In the genomic region with DNA sequence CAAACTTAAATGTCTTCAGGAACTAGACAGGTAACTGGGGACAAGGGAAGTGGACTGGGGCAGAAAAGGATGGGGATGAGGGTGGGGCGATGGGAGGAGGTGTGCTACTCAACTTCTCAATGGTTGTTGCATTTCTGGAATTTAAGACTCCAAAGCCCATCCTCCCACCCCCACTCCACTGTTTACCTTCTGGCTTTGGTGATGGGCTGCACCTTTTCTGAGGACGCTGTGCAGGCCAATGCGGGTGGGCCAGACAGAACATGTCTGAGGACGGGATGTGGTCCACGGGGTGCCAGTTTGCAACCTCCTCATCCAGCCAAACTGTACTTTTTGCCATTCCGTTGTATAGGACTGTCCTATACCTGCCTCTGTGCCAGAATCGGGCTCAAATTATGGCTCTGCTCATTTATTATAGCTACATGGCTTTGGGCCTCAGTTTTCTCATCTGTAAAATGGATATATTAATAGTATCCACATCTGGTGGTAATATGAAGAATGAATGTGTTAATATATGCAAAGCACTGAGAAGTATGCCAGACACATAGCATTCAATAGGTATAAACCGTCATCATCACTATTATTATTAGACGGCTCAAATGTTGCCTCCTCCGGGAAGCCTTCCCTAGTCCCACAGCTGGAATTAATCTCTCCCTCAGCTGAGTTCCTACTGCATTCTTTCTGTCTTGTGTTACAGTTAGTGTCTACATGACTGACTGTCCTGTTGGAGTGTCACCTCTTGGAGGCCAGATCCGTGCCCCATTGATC, we compare ENCODE assay signal across 1 cellular context.
TF ChIP-seq lines count a peak whose summit lies in the region.

No MANE protein-coding gene starts in this region.

TF ChIP-seq in K562, 482 proteins besides CTCF, POLR2A, EP300 and RAD21 (continued from another document):
- TF ChIP-seq SAP30 (IDR thresholded peaks at IDR 0.05; ENCODE audit: borderline replicate concordance, insufficient read depth, low read depth, low read length, poor library complexity, severe bottlenecking) (no peak), FOXJ3 (CRISPR knock-in tag; IDR thresholded peaks at IDR 0.05) (no peak), LCOR (CRISPR knock-in tag; IDR thresholded peaks at IDR 0.05) (0 out of 2 replicates have a peak, but pooled peaks have one; percentile 32), CBX5 (IDR thresholded peaks at IDR 0.05; ENCODE audit: borderline replicate concordance, low read depth) (no peak), ZNF124 (CRISPR knock-in tag; IDR thresholded peaks at IDR 0.05) (no peak), NBN (IDR thresholded peaks at IDR 0.05; ENCODE audit: low read depth) (no peak), ZEB2 (IDR thresholded peaks at IDR 0.05) (peak; percentile 66; the same call in 1 of the 2 replicates), ZNF134 (CRISPR knock-in tag; conservative IDR thresholded peaks at IDR 0.05) (peak; percentile 47; the same call in 1 of the 2 replicates), ADNP (tag; IDR thresholded peaks at IDR 0.05) (peak; percentile 100), RCOR1 (IDR thresholded peaks at IDR 0.05; ENCODE audit: borderline replicate concordance in 1 of 2, low read depth in 2 of 2, low read length in 2 of 2) (peak in 1 of 2 experiments; percentile 84; a peak in 2 of 4 replicates), NFATC3 (IDR thresholded peaks at IDR 0.05) (no peak), CHAMP1 (IDR thresholded peaks at IDR 0.05) (no peak), SREBF2 (CRISPR knock-in tag; IDR thresholded peaks at IDR 0.05) (no peak), NR3C1 (CRISPR knock-in tag; IDR thresholded peaks at IDR 0.05) (no peak), HLTF (IDR thresholded peaks at IDR 0.05) (no peak), ZNF717 (CRISPR knock-in tag; IDR thresholded peaks at IDR 0.05) (no peak), ZNF146 (CRISPR knock-in tag; IDR thresholded peaks at IDR 0.05; ENCODE audit: unreplicated experiment) (no peak), KLF6 (CRISPR knock-in tag; IDR thresholded peaks at IDR 0.05; ENCODE audit: borderline replicate concordance) (no peak), FIP1L1 (IDR thresholded peaks at IDR 0.05; ENCODE audit: low read depth, low read length, poor library complexity, severe bottlenecking) (no peak), HMGXB4 (CRISPR knock-in tag; IDR thresholded peaks at IDR 0.05) (0 out of 2 replicates have a peak, but pooled peaks have one; percentile 24), STAT5A (IDR thresholded peaks at IDR 0.05; ENCODE audit: borderline replicate concordance, low read length) (no peak), MECOM (CRISPR knock-in tag; IDR thresholded peaks at IDR 0.05) (no peak), HINFP (tag; conservative IDR thresholded peaks at IDR 0.05; ENCODE audit: low read depth) (no peak), ZFP36 (IDR thresholded peaks at IDR 0.05; ENCODE audit: low read depth, low read length, partially characterized antibody) (peak; percentile 97), BACH1 (tag; IDR thresholded peaks at IDR 0.05) (no peak), E2F1 (CRISPR knock-in tag; IDR thresholded peaks at IDR 0.05) (no peak), HCFC1 (IDR thresholded peaks at IDR 0.05; ENCODE audit: low read depth, low read length) (no peak), TARDBP (IDR thresholded peaks at IDR 0.05) (no peak), NFE2L1 (tag; IDR thresholded peaks at IDR 0.05; ENCODE audit: borderline replicate concordance, low read depth) (no peak), SRSF3 (IDR thresholded peaks at IDR 0.05; ENCODE audit: insufficient read depth, low read length) (no peak), PHF20 (IDR thresholded peaks at IDR 0.05; ENCODE audit: partially characterized antibody) (peak; percentile 65), THRB (CRISPR knock-in tag; conservative IDR thresholded peaks at IDR 0.05) (no peak), ZNF324 (CRISPR knock-in tag; IDR thresholded peaks at IDR 0.05) (no peak), ZNF24 (IDR thresholded peaks at IDR 0.05) (peak; percentile 35; the same call in 1 of the 2 replicates), CBX8 (IDR thresholded peaks at IDR 0.05; ENCODE audit: borderline replicate concordance, extremely low read depth, low read depth, low read length, poor library complexity, severe bottlenecking) (no peak), ASH1L (IDR thresholded peaks at IDR 0.05; ENCODE audit: borderline replicate concordance, low read depth, partially characterized antibody) (no peak), ZNF282 (CRISPR knock-in tag; IDR thresholded peaks at IDR 0.05) (no peak), ZNF217 (CRISPR knock-in tag; IDR thresholded peaks at IDR 0.05) (no peak), JUND (IDR thresholded peaks at IDR 0.05; ENCODE audit: borderline replicate concordance, low read depth, low read length) (no peak), JUND (tag; IDR thresholded peaks at IDR 0.05; ENCODE audit: borderline replicate concordance, low read depth, low read length) (no peak; the same call in 2 of the 3 replicates), EGR1 (conservative IDR thresholded peaks at IDR 0.05) (no peak)
- TF ChIP-seq, protein P1, sequence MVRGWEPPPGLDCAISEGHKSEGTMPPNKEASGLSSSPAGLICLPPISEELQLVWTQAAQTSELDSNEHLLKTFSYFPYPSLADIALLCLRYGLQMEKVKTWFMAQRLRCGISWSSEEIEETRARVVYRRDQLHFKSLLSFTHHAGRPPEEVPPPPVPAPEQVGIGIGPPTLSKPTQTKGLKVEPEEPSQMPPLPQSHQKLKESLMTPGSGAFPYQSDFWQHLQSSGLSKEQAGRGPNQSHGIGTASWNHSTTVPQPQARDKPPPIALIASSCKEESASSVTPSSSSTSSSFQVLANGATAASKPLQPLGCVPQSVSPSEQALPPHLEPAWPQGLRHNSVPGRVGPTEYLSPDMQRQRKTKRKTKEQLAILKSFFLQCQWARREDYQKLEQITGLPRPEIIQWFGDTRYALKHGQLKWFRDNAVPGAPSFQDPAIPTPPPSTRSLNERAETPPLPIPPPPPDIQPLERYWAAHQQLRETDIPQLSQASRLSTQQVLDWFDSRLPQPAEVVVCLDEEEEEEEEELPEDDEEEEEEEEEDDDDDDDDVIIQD (CRISPR knock-in tag; IDR thresholded peaks at IDR 0.05), result no peak
- TF ChIP-seq, protein P2, sequence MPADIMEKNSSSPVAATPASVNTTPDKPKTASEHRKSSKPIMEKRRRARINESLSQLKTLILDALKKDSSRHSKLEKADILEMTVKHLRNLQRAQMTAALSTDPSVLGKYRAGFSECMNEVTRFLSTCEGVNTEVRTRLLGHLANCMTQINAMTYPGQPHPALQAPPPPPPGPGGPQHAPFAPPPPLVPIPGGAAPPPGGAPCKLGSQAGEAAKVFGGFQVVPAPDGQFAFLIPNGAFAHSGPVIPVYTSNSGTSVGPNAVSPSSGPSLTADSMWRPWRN (IDR thresholded peaks at IDR 0.05; ENCODE audit: low read depth), result no peak
- TF ChIP-seq, protein P3, sequence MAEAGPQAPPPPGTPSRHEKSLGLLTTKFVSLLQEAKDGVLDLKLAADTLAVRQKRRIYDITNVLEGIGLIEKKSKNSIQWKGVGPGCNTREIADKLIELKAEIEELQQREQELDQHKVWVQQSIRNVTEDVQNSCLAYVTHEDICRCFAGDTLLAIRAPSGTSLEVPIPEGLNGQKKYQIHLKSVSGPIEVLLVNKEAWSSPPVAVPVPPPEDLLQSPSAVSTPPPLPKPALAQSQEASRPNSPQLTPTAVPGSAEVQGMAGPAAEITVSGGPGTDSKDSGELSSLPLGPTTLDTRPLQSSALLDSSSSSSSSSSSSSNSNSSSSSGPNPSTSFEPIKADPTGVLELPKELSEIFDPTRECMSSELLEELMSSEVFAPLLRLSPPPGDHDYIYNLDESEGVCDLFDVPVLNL (CRISPR knock-in tag; IDR thresholded peaks at IDR 0.05; ENCODE audit: low read depth), result no peak
- TF ChIP-seq, protein P4, sequence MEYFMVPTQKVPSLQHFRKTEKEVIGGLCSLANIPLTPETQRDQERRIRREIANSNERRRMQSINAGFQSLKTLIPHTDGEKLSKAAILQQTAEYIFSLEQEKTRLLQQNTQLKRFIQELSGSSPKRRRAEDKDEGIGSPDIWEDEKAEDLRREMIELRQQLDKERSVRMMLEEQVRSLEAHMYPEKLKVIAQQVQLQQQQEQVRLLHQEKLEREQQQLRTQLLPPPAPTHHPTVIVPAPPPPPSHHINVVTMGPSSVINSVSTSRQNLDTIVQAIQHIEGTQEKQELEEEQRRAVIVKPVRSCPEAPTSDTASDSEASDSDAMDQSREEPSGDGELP (CRISPR knock-in tag; IDR thresholded peaks at IDR 0.05; ENCODE audit: borderline replicate concordance), result 0 out of 2 replicates have a peak, but pooled peaks have one; percentile 32
